Comparison of ENCODE assay signal across 22 cellular contexts in the genomic region with DNA sequence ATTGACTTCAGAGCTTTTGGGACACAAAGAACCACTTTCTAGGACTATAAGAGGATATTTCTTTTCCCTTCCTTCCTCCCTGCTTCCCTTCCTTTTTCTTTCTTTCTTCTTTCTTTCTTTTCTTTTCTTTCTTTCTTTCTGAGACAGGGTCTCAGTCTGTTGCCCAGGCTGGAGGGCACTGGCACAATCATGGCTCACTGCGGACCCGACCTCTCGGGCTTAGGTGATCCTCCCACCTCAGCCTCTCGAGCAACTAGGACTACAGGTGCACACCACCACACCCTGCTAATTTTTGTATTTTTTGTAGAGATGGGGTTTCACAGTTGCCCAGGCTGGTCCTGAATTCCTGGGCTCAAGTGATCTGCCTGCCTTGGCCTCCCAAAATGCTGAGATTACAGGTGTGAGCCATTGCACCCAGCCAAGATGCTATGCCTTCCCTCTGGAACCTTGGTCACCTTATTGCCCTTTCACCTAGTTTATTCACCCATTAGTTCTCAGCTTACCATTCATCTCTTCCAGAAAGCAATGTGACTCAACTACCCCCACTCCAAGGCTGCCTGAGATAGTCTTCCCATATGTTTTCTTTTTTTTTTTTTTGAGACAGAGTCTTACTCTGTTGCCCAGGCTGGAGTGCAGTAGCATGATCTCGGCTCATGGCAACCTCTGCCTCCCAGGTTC. TPM values are rescaled to one million over a fixed set of nuclear protein-coding genes. Genes with fewer than 3 reads are reported as not detected.
A peak's percentile ranks its signal among the peaks of the same experiment; 100 is the strongest.
DNase-seq lines count a peak whose midpoint lies in the region; ATAC-seq and TF ChIP-seq lines count a peak whose summit lies in the region.
"Had no signal": no experiment of that assay in that cellular context is flagged by ENCODE, and none has a peak within 500 bp of the region (broad histone marks: within the 10 kb centered on the region; RNA-seq: fewer than 3 reads in every experiment).

No MANE protein-coding gene starts in this region.

- CTCF ChIA-PET in RWPE1 (lab: Yijun Ruan, JAX): no interaction called here

- ATAC-seq in left colon (no peak), HG03280 (IDR thresholded peaks at IDR 0.05; ENCODE audit: unreplicated experiment) (no peak)
- ATAC-seq: sciatic nerve, T-cell had no signal

- H3K27me3 ChIP-seq in left ventricle myocardium inferior (ENCODE audit: low read depth) (no peaks in the 10 kb centered on the region), suprapubic skin (no peaks in the 10 kb centered on the region), dorsolateral prefrontal cortex (no peaks in the 10 kb centered on the region)

- WGBS in suprapubic skin: 94% methylated on average over 5 of the region's 5 CpGs

- intact Hi-C loops in left ventricle myocardium inferior (cut with micrococcal nuclease) (no loop called here), cardiac septum (cut with DNase I) (no loop called here), left colon (cut with DNase I, micrococcal nuclease) (no loop called here), dorsolateral prefrontal cortex (cut with DNase I) (no loop called here)

- H3K4me1 ChIP-seq in left ventricle myocardium inferior: peaks cover 53% of the 10 kb centered on the region
- H3K4me1 ChIP-seq in suprapubic skin: peaks cover 54% of the 10 kb centered on the region
- H3K4me1 ChIP-seq: Caco-2 had no signal

- H3K9me3 ChIP-seq in left ventricle myocardium inferior (replicated peaks) (no peaks in the 10 kb centered on the region), suprapubic skin (no peaks in the 10 kb centered on the region)
- H3K9me3 ChIP-seq: Caco-2 had no signal

- H3K27ac ChIP-seq in left ventricle myocardium inferior (replicated peaks) (peak overlapping the region; percentile 65), RWPE1 (peak overlapping the region; percentile 49), suprapubic skin (peak overlapping the region; percentile 48), dorsolateral prefrontal cortex (no peak overlapping the region)

- TF ChIP-seq POLR2A in suprapubic skin (IDR thresholded peaks at IDR 0.05): no peak

- DNase-seq in left ventricle myocardium inferior: no peak
- no peak for DNase-seq in cardiac septum (ENCODE audit: low spot score)
- no peak for DNase-seq in RWPE1 (ENCODE audit: low spot score)
- peak; percentile 19 for DNase-seq in islet precursor cell
- peak in 1 of 2 donors; percentile 18 for DNase-seq in suprapubic skin (ENCODE audit: low spot score in 2 of 2)
- DNase-seq in left colon: no peak
- DNase-seq in dorsolateral prefrontal cortex: no peak
- DNase-seq: activated CD4-positive, alpha-beta T cell treated with anti-CD3 and anti-CD28 coated beads, Interleukin-2, amount 50 U/mL, for 48 hours; amniotic stem cell; Caco-2; effector CD4-positive, alpha-beta T cell; EL; GOT3; hippocampal formation; NCI-H1048; NCI-H2029; NCI-H446 treated with DMSO at 0.1 percent for 48 hours; SHP77 treated with DMSO at 0.1 percent for 48 hours; T-cell had no signal

- no peak for TF ChIP-seq CTCF in left ventricle myocardium inferior (IDR thresholded peaks at IDR 0.05; ENCODE audit: borderline replicate concordance)
- no peak for TF ChIP-seq CTCF in RWPE1 (conservative IDR thresholded peaks at IDR 0.05; ENCODE audit: low read depth)
- no peak for TF ChIP-seq CTCF in suprapubic skin (IDR thresholded peaks at IDR 0.05)
- TF ChIP-seq CTCF in dorsolateral prefrontal cortex (IDR thresholded peaks at IDR 0.05 in 54 of 56, conservative IDR thresholded peaks at IDR 0.05 in 2 of 56; ENCODE audit: low read depth in 1 of 56, partially characterized antibody in 56 of 56): no peak

- POLR2A ChIA-PET in RWPE1 (lab: Yijun Ruan, JAX; ENCODE audit: low non-redundant PET): no interaction called here

- H3K4me3 ChIP-seq in left ventricle myocardium inferior (no peak overlapping the region), suprapubic skin (no peak overlapping the region), dorsolateral prefrontal cortex (no peak overlapping the region)
- H3K4me3 ChIP-seq: K562 had no signal

- H3K36me3 ChIP-seq in left ventricle myocardium inferior: peaks cover 83% of the 10 kb centered on the region
- peaks cover 78% of the 10 kb centered on the region for H3K36me3 ChIP-seq in suprapubic skin

- no peak for TF ChIP-seq EP300 in suprapubic skin (IDR thresholded peaks at IDR 0.05)

RNA-seq across cellular contexts. Expression of a gene that starts 10.1 kb away (rescaled TPM):
- total RNA-seq in left ventricle myocardium inferior: 131 TPM
- total RNA-seq in cardiac septum: 34.9 TPM
- total RNA-seq in suprapubic skin: 100 to 1,000 TPM; 124 to 445 (median 162) TPM
- 10 to 100 TPM; 43.8 to 48.4 TPM for total RNA-seq in left colon
- total RNA-seq in dorsolateral prefrontal cortex: 10 to 100 TPM in 112 of 120 experiments, 1 to 10 TPM in 8; 6.8 to 76.7 (median 17.3) TPM

RNA-seq across cellular contexts. Expression of a gene that starts 14.5 kb away (rescaled TPM):
- total RNA-seq in left ventricle myocardium inferior: 5.6 TPM
- 6.4 TPM for total RNA-seq in cardiac septum
- 10 to 100 TPM in 2 of 4 donors, 1 to 10 TPM in 2; 5.6 to 13.7 (median 10.6) TPM for total RNA-seq in suprapubic skin
- 1 to 10 TPM; 5.3 to 6.0 TPM for total RNA-seq in left colon
- 10 to 100 TPM in 113 of 120 experiments, 1 to 10 TPM in 7; 8.9 to 18.7 (median 12.9) TPM for total RNA-seq in dorsolateral prefrontal cortex

Comparison
In these comparisons a context has a peak if more than half of its experiments do, and no peak if none do; other contexts are left out.
1. H3K27ac ChIP-seq: peak in left ventricle myocardium inferior (single experiment), RWPE1 (single experiment) and suprapubic skin (single experiment); none in dorsolateral prefrontal cortex (0 of 59).